Comparison of ENCODE assay signal across 8 cellular contexts in the genomic region with DNA sequence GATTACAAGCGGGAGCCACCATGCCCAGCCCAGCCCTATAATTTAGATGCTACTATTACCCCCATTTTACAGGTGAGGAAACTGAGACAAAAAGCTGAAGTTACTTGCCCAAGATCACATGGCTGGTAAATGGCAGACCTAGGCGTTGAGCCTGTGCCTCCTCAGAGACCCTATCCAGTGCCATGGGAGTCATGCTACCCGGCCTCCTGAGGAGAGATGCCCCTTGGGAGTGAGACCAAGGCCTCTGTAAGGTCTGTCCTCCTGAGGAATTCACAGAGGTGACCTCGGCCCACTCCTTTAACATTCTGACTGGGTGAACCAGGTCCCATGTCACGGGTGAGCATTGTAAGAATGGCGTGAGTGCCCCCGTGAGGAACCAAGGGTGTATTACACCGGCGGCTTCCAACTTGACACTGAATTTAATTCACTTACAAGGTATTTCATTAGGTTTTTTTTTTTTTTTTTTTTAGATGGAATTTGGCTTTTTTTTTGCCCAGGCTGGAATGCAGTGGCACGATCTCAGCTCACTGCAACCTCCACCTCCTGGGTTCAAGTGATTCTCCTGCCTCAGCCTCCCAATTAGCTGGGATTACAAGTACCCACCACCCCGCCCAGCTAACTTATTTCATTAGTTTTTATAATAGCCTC.
DNase-seq lines count a peak whose midpoint lies in the region; ATAC-seq, FAIRE-seq and TF ChIP-seq lines count a peak whose summit lies in the region.

No MANE protein-coding gene starts in this region.

- TF ChIP-seq EP300 in A549 (IDR thresholded peaks at IDR 0.05) = no peak

- peaks cover 3 to 31% of the 10 kb centered on the region in 2 donors for H3K36me3 ChIP-seq in lung (ENCODE audit: control insufficient read depth in 2 of 2, insufficient read depth in 2 of 2, low read length in 2 of 2)

- TF ChIP-seq POLR2A in A549 (IDR thresholded peaks at IDR 0.05; ENCODE audit: low read length) = no peak

- no peak overlapping the region for H3K4me2 ChIP-seq in A549

- H3K9me3 ChIP-seq in A549 = peaks cover 14% of the 10 kb centered on the region
- peaks cover 0 to 6% of the 10 kb centered on the region in 2 donors for H3K9me3 ChIP-seq in lung (ENCODE audit: control insufficient read depth in 2 of 2, insufficient read depth in 1 of 2, low read length in 1 of 2)

- H3K27me3 ChIP-seq in lung (ENCODE audit: control insufficient read depth, insufficient read depth) = no peaks in the 10 kb centered on the region

- FAIRE-seq in A549 (lab: Jason Lieb, UNC) = no peak

- TF ChIP-seq CTCF in A549 (IDR thresholded peaks at IDR 0.05) (peak; percentile 71), GM12873 (IDR thresholded peaks at IDR 0.05; ENCODE audit: insufficient read depth, low read depth, low read length, missing control alignments) (peak; percentile 80), lung (IDR thresholded peaks at IDR 0.05; ENCODE audit: control extremely low read depth, extremely low read depth) (peak; percentile 78)

- POLR2A ChIA-PET in A549 (lab: Yijun Ruan, JAX) = no interaction called here

- TF ChIP-seq RAD21 in A549 (conservative IDR thresholded peaks at IDR 0.05 in 1 of 2, IDR thresholded peaks at IDR 0.05 in 1 of 2) = peak; percentile 83 to 90

- CTCF ChIA-PET in A549 (lab: Yijun Ruan, JAX) = interaction anchor here (0.6 to 2.0 kb wide), 45 partner anchors 9 to 1772 kb away, joined by 3 to 12 read pairs (median 3); no protein-coding TSS in a partner anchor

- H3K4me1 ChIP-seq in A549 (no peaks in the 10 kb centered on the region; the same call in 2 of the 3 replicates), lung (ENCODE audit: control insufficient read depth in 2 of 2, insufficient read depth in 2 of 2, low read length in 2 of 2) (peaks cover 0 to 2% of the 10 kb centered on the region in 2 donors)

- peak overlapping the region in 1 of 2 experiments; percentile 69; a peak in 3 of 6 replicates for H3K27ac ChIP-seq in A549
- peak overlapping the region in 1 of 2 donors; percentile 35 for H3K27ac ChIP-seq in lung (ENCODE audit: low read depth in 1 of 2, low read length in 1 of 2)

- WGBS in A549 (ENCODE audit: missing lambda C conversion rate) = 33% methylated on average over 11 of the region's 11 CpGs
- WGBS in lung, 2 donors = 32 to 38% methylated on average over 11 of the region's 11 CpGs

- no peak overlapping the region for H3K4me3 ChIP-seq in A549
- no peak overlapping the region for H3K4me3 ChIP-seq in lung

- peak; percentile 86 to 91 for ATAC-seq in A549
- peak; percentile 86 for ATAC-seq in lung (ENCODE audit: insufficient read depth, low FRiP score)
- no peak for ATAC-seq in HG02970 (IDR thresholded peaks at IDR 0.05; ENCODE audit: low FRiP score, unreplicated experiment)

- DNase-seq in A549 (ENCODE audit: low read depth in 1 of 2, low spot score in 1 of 2) (peak; percentile 82 to 87), NCI-H2227 (lab: John Stamatoyannopoulos, UW; ENCODE audit: unreplicated experiment) (peak; percentile 80), dermis microvascular lymphatic vessel endothelial cell (ENCODE audit: low read depth in 2 of 2) (peak; percentile 43 to 76), lung (ENCODE audit: low spot score) (peak; percentile 77)
- peak; percentile 67 for DNase-seq in activated CD4-positive, alpha-beta T cell treated with anti-CD3 and anti-CD28 coated beads, Interleukin-2, amount 50 U/mL, for 1 hour
- peak; percentile 16 for DNase-seq in stimulated activated CD8-positive, alpha-beta memory T cell treated with anti-CD3 and anti-CD28 coated beads, Interleukin-12 subunit alpha, Interleukin-12 subunit beta, amount 100 ng/mL, for 24 hours (ENCODE audit: extremely low read depth)

TF ChIP-seq in A549, 52 proteins besides CTCF, POLR2A, EP300 and RAD21:
- no peak for TF ChIP-seq ZSCAN20 (CRISPR knock-in tag; IDR thresholded peaks at IDR 0.05)
- TF ChIP-seq ESRRA (IDR thresholded peaks at IDR 0.05; ENCODE audit: borderline replicate concordance, low read length) = 0 out of 2 replicates have a peak, but pooled peaks have one; percentile 21
- peak; percentile 72 for TF ChIP-seq SMC3 (IDR thresholded peaks at IDR 0.05)
- peak; percentile 67 for TF ChIP-seq TP53 (CRISPR knock-in tag; IDR thresholded peaks at IDR 0.05)
- no peak for TF ChIP-seq RCOR1 (IDR thresholded peaks at IDR 0.05; ENCODE audit: low read depth, low read length)
TF ChIP-seq in A549: peak in this region for 3.

Comparison
In these comparisons a context has a peak if more than half of its experiments do, and no peak if none do; other contexts are left out.
1. DNase-seq: peak in every context shown above with its lines; median percentile 84 in A549; 80 in NCI-H2227; 77 in lung; 67 in activated CD4-positive, alpha-beta T cell treated with anti-CD3 and anti-CD28 coated beads, Interleukin-2, amount 50 U/mL, for 1 hour; 60 in dermis microvascular lymphatic vessel endothelial cell; 16 in stimulated activated CD8-positive, alpha-beta memory T cell treated with anti-CD3 and anti-CD28 coated beads, Interleukin-12 subunit alpha, Interleukin-12 subunit beta, amount 100 ng/mL, for 24 hours.